ENCODE assay signal across 10 cellular contexts in the genomic region with DNA sequence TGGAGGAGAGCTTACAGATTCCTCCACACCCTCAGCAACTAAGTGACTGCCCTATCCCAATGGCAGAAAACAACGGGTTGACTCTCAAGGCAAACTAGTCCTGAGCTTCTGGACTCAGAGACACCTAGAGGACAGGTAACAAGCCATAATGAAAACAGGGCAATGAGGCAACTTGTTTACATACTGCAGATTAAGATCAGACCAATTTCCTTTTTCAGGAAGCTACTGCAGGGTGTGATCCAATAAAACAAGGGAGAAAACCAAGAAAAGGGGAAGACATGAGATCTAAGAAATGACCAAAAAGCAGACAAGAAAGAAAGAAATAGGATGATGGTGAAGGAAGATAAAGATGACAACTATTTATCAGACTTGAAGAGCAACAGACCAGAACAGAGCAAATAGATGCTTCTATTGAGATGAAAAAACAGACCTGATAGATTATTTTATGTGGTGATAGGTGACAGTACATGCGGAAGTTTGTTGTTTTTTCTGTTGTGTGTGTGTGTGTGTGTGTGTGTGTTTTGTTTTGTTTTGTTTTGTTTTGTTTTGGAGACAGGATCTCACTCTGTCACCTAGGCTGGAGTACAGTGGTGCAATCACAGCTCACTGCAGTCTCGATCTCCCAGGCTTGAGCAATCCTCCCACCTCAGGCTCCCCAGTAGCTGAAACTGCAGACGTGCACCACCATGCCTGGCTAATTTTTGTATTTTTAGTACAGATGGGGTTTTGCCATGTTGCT.
"Had no signal": no experiment of that assay in that cellular context is flagged by ENCODE, and none has a peak within 500 bp of the region (broad histone marks: within the 10 kb centered on the region; RNA-seq: fewer than 3 reads in every experiment).

No MANE protein-coding gene starts in this region.

- H3K27me3 ChIP-seq: cardiac muscle cell, colonic mucosa, heart left ventricle, thyroid gland, uterus had no signal

- H3K36me3 ChIP-seq: cardiac muscle cell, colonic mucosa, heart left ventricle, thyroid gland, uterus had no signal

- H3K9me3 ChIP-seq: colonic mucosa, thyroid gland, uterus had no signal

- DNase-seq: activated CD4-positive, alpha-beta T cell treated with anti-CD3 and anti-CD28 coated beads, Interleukin-2, amount 50 U/mL, for 1 hour; activated CD4-positive, CD25-positive, alpha-beta regulatory T cell; activated naive CD4-positive, alpha-beta T cell; activated T-cell treated with anti-CD3 and anti-CD28 coated beads, Interleukin-2, amount 50 U/mL, for 24 hours; colonic mucosa; heart left ventricle; stimulated activated CD4-positive, alpha-beta T cell treated with anti-CD3 and anti-CD28 coated beads, Interleukin-2, amount 100 ng/mL, for 48 hours; thyroid gland had no signal

- H3K4me3 ChIP-seq: cardiac muscle cell, colonic mucosa, heart left ventricle, thyroid gland, uterus had no signal

- H3K27ac Mint-ChIP-seq: activated T-cell treated with anti-CD3 and anti-CD28 coated beads, Interleukin-2, amount 50 U/mL, for 24 hours had no signal

- ATAC-seq: heart left ventricle had no signal

- H3K27ac ChIP-seq: cardiac muscle cell, colonic mucosa, heart left ventricle, thyroid gland, uterus had no signal

- H3K27me3 Mint-ChIP-seq: activated T-cell treated with anti-CD3 and anti-CD28 coated beads, Interleukin-2, amount 50 U/mL, for 24 hours had no signal

- H3K4me3 Mint-ChIP-seq: activated T-cell treated with anti-CD3 and anti-CD28 coated beads, Interleukin-2, amount 50 U/mL, for 24 hours had no signal

- H3K4me1 ChIP-seq: colonic mucosa, thyroid gland, uterus had no signal
